Comparison of ENCODE assay signal across 8 cellular contexts in genomic region chr2:37832590-37833197, GRCh38.
DNase-seq lines count a peak whose midpoint lies in the region; ATAC-seq and TF ChIP-seq lines count a peak whose summit lies in the region.

No MANE protein-coding gene starts in this region.

- H3K4me3 ChIP-seq in Panc1 (ENCODE audit: low read depth in 2 of 2, low read length in 2 of 2) (no peak overlapping the region), fibroblast of lung (replicated peaks in 1 of 4; ENCODE audit: control extremely low read depth in 1 of 4, insufficient read depth in 1 of 4, low read depth in 3 of 4, low read length in 4 of 4) (no peak overlapping the region), neural cell (ENCODE audit: low read length) (no peak overlapping the region)

- H3K4me3 Mint-ChIP-seq in stimulated activated naive CD8-positive, alpha-beta T cell treated with anti-CD3 and anti-CD28 coated beads, Interleukin-15, Interleukin-2, amounts not matched to agents 100 ng/mL and 50 ng/mL, for 24 hours: no peak overlapping the region

- peaks cover 48% of the 10 kb centered on the region for H3K4me1 Mint-ChIP-seq in stimulated activated naive CD8-positive, alpha-beta T cell treated with anti-CD3 and anti-CD28 coated beads, Interleukin-15, Interleukin-2, amounts not matched to agents 100 ng/mL and 50 ng/mL, for 24 hours (ENCODE audit: low read depth)

- H3K27me3 Mint-ChIP-seq in stimulated activated naive CD8-positive, alpha-beta T cell treated with anti-CD3 and anti-CD28 coated beads, Interleukin-15, Interleukin-2, amounts not matched to agents 100 ng/mL and 50 ng/mL, for 24 hours: no peaks in the 10 kb centered on the region

- TF ChIP-seq RAD21 in neural cell (conservative IDR thresholded peaks at IDR 0.05): peak; percentile 66

- H3F3A ChIP-seq in neural cell (ENCODE audit: insufficient read depth, low read length, poor library complexity, severe bottlenecking): no peaks in the 10 kb centered on the region

- H3K27me3 ChIP-seq in Panc1 (ENCODE audit: control insufficient read depth, insufficient read depth, low read length) (no peaks in the 10 kb centered on the region; the same call in 1 of the 2 replicates), fibroblast of lung (ENCODE audit: control insufficient read depth, insufficient read depth, low read length) (no peaks in the 10 kb centered on the region), neural cell (ENCODE audit: insufficient read depth, low read depth, low read length) (no peaks in the 10 kb centered on the region)

- H3K9me2 ChIP-seq in neural cell (ENCODE audit: insufficient read depth, low read length): no peaks in the 10 kb centered on the region

- TF ChIP-seq CTCF in AG09319 (IDR thresholded peaks at IDR 0.05; ENCODE audit: low read depth, low read length) (peak; percentile 78), Panc1 (IDR thresholded peaks at IDR 0.05) (peak; percentile 80), fibroblast of lung (conservative IDR thresholded peaks at IDR 0.05 in 1 of 2, IDR thresholded peaks at IDR 0.05 in 1 of 2; ENCODE audit: low read depth in 1 of 2, low read length in 2 of 2) (peak; percentile 83 to 91), neural cell (IDR thresholded peaks at IDR 0.05; ENCODE audit: poor library complexity, severe bottlenecking) (peak; percentile 56)

- H3K79me2 ChIP-seq in fibroblast of lung (ENCODE audit: control insufficient read depth, insufficient read depth, low read length): no peaks in the 10 kb centered on the region
- no peaks in the 10 kb centered on the region for H3K79me2 ChIP-seq in neural cell (replicated peaks; ENCODE audit: insufficient read depth, low read length)

- ATAC-seq in Panc1: peak; percentile 97

- intact Hi-C loops in Panc1 (cut with micrococcal nuclease; ENCODE audit: unreplicated experiment): loop anchor here (1.0 to 2.0 kb wide), 2 partner anchors 418 to 436 kb away; no protein-coding TSS in a partner anchor

- H3K9me3 Mint-ChIP-seq in stimulated activated naive CD8-positive, alpha-beta T cell treated with anti-CD3 and anti-CD28 coated beads, Interleukin-15, Interleukin-2, amounts not matched to agents 100 ng/mL and 50 ng/mL, for 24 hours: no peaks in the 10 kb centered on the region

- no peaks in the 10 kb centered on the region for H4K20me1 ChIP-seq in fibroblast of lung (ENCODE audit: control insufficient read depth, extremely low read depth, insufficient read depth, low read length)
- H4K20me1 ChIP-seq in neural cell (ENCODE audit: insufficient read depth): no peaks in the 10 kb centered on the region

- H3K27ac ChIP-seq in Panc1 (ENCODE audit: low read length): no peak overlapping the region
- no peak overlapping the region for H3K27ac ChIP-seq in fibroblast of lung (ENCODE audit: insufficient read depth, low read length)
- H3K27ac ChIP-seq in neural cell (ENCODE audit: low read length): no peak overlapping the region

- no TSS peak for BruUV-seq in Panc1 (replicated peaks; lab: Mats Ljungman, UMichigan)

- H3K36me3 ChIP-seq in Panc1 (ENCODE audit: control insufficient read depth, insufficient read depth, low read length) (no peaks in the 10 kb centered on the region), fibroblast of lung (ENCODE audit: control insufficient read depth, insufficient read depth, low read length) (no peaks in the 10 kb centered on the region), neural cell (ENCODE audit: insufficient read depth, low read length) (no peaks in the 10 kb centered on the region)

- no peaks in the 10 kb centered on the region for H3K9me3 ChIP-seq in Panc1 (ENCODE audit: control insufficient read depth, insufficient read depth, low read depth, low read length)
- no peaks in the 10 kb centered on the region for H3K9me3 ChIP-seq in fibroblast of lung (ENCODE audit: control insufficient read depth, insufficient read depth, low read depth, low read length)
- H3K9me3 ChIP-seq in neural cell (ENCODE audit: low read length): no peaks in the 10 kb centered on the region

- no peaks in the 10 kb centered on the region for H3K4me1 ChIP-seq in Panc1 (ENCODE audit: control insufficient read depth, insufficient read depth, low read length)
- H3K4me1 ChIP-seq in fibroblast of lung (ENCODE audit: control insufficient read depth, extremely low read depth, insufficient read depth, low read length): peaks cover 16% of the 10 kb centered on the region

- H3K9ac ChIP-seq in fibroblast of lung (ENCODE audit: insufficient read depth, low read length): no peak overlapping the region
- no peak overlapping the region for H3K9ac ChIP-seq in neural cell (ENCODE audit: low read length)

- H2AFZ ChIP-seq in fibroblast of lung (ENCODE audit: low read length): no peak overlapping the region
- H2AFZ ChIP-seq in neural cell (ENCODE audit: low read depth, low read length): no peak overlapping the region

- H3K4me2 ChIP-seq in fibroblast of lung (ENCODE audit: extremely low read depth, insufficient read depth, low read length) (no peak overlapping the region), neural cell (ENCODE audit: low read length) (no peak overlapping the region)

- no peak for TF ChIP-seq EP300 in neural cell (conservative IDR thresholded peaks at IDR 0.05; ENCODE audit: poor library complexity, severe bottlenecking)

- POLR2A ChIA-PET in Panc1 (lab: Charles Lee): no interaction called here

- in situ Hi-C loops in Panc1 (cut with HindIII; ENCODE audit: low pct_unique_long_range_greater_than_20kb, low sequenced_read_pairs): no loop called here

- DNase-seq in AG09319 (ENCODE audit: extremely low read depth, low read depth) (peak; percentile 65), GM19238 (ENCODE audit: insufficient read length, low spot score) (peak; percentile 47), LHCN-M2 (ENCODE audit: low read depth) (peak; percentile 92), Panc1 (ENCODE audit: low read depth, low spot score) (peak; percentile 67), activated T-cell treated with anti-CD3 and anti-CD28 coated beads for 48 hours (ENCODE audit: low read depth) (peak; percentile 66), fibroblast of lung (ENCODE audit: low read depth in 2 of 2) (peak; percentile 74 to 88)

- no peaks in the 10 kb centered on the region for H3K36me3 Mint-ChIP-seq in stimulated activated naive CD8-positive, alpha-beta T cell treated with anti-CD3 and anti-CD28 coated beads, Interleukin-15, Interleukin-2, amounts not matched to agents 100 ng/mL and 50 ng/mL, for 24 hours (ENCODE audit: low read depth)

- CTCF ChIA-PET in Panc1 (lab: Charles Lee): interaction anchor here (0.6 to 1.6 kb wide), 5 partner anchors 162 to 437 kb away, joined by 3 to 9 read pairs (median 3); partner anchors contain the start of gene CDC42EP3

- peak overlapping the region; percentile 86 for H3K27ac Mint-ChIP-seq in stimulated activated naive CD8-positive, alpha-beta T cell treated with anti-CD3 and anti-CD28 coated beads, Interleukin-15, Interleukin-2, amounts not matched to agents 100 ng/mL and 50 ng/mL, for 24 hours

TF ChIP-seq in neural cell, 6 proteins besides CTCF, POLR2A, EP300 and RAD21:
- TF ChIP-seq REST (IDR thresholded peaks at IDR 0.05; ENCODE audit: borderline replicate concordance) (no peak), SMC3 (conservative IDR thresholded peaks at IDR 0.05; ENCODE audit: poor library complexity) (peak; percentile 74)
